In genomic region chr6:28336284-28337024, GRCh38 we compare ENCODE assay signal across 8 cellular contexts. TPM values are rescaled to one million over a fixed set of nuclear protein-coding genes. Genes with fewer than 3 reads are reported as not detected.
DNase-seq lines count a peak whose midpoint lies in the region; ATAC-seq, FAIRE-seq and TF ChIP-seq lines count a peak whose summit lies in the region.

No MANE protein-coding gene starts in this region.

- peak overlapping the region; percentile 89 for H2AFZ ChIP-seq in DND-41 (ENCODE audit: low read depth, low read length)

- H3K4me1 ChIP-seq in DND-41 (ENCODE audit: insufficient read depth, low read length) (peaks cover 41% of the 10 kb centered on the region), cardiac muscle cell (ENCODE audit: low read depth) (peaks cover 5% of the 10 kb centered on the region)

- DNase-seq in DND-41 (peak; percentile 61), NAMALWA (ENCODE audit: low spot score) (peak; percentile 61), WERI-Rb-1 (peak; percentile 28), cardiac muscle cell (ENCODE audit: low read depth in 1 of 2, low spot score in 1 of 2) (peak; percentile 55 to 58), retinal pigment epithelial cell (ENCODE audit: low read depth) (no peak), NCI-H1092 (lab: John Stamatoyannopoulos, UW) (no peak), urothelium cell line (ENCODE audit: low spot score) (no peak)

- peak; percentile 47 for ATAC-seq in DND-41 (ENCODE audit: insufficient read depth, low read depth)
- peak; percentile 36 for ATAC-seq in GM21423 (IDR thresholded peaks at IDR 0.05; ENCODE audit: unreplicated experiment)

- H3K4me2 ChIP-seq in DND-41 (ENCODE audit: insufficient read depth, low read length) = peak overlapping the region; percentile 68

- TF ChIP-seq CTCF in DND-41 (IDR thresholded peaks at IDR 0.05; ENCODE audit: borderline replicate concordance, extremely low read depth, low read length, poor library complexity, severe bottlenecking) (no peak), WERI-Rb-1 (IDR thresholded peaks at IDR 0.05; ENCODE audit: low read depth, low read length) (no peak), cardiac muscle cell (IDR thresholded peaks at IDR 0.05; ENCODE audit: low read depth, low read length) (no peak), retinal pigment epithelial cell (conservative IDR thresholded peaks at IDR 0.05; ENCODE audit: low read depth, low read length) (no peak)

- peaks cover 7% of the 10 kb centered on the region for H3K9me3 ChIP-seq in DND-41 (ENCODE audit: insufficient read depth, low read length, severe bottlenecking)
- H3K9me3 ChIP-seq in WERI-Rb-1 (ENCODE audit: severe bottlenecking) = no peaks in the 10 kb centered on the region
- no peaks in the 10 kb centered on the region for H3K9me3 ChIP-seq in cardiac muscle cell (ENCODE audit: low read depth)

- no peaks in the 10 kb centered on the region for H4K20me1 ChIP-seq in DND-41 (ENCODE audit: insufficient read depth, low read length)

- no peaks in the 10 kb centered on the region for H3K79me2 ChIP-seq in DND-41 (ENCODE audit: insufficient read depth, low read length)

- H3K27me3 ChIP-seq in DND-41 (ENCODE audit: insufficient read depth, low read length, poor library complexity) = no peaks in the 10 kb centered on the region
- no peaks in the 10 kb centered on the region for H3K27me3 ChIP-seq in WERI-Rb-1 (ENCODE audit: insufficient read depth, low read depth, severe bottlenecking)
- H3K27me3 ChIP-seq in cardiac muscle cell = no peaks in the 10 kb centered on the region

- FAIRE-seq in urothelium cell line (lab: Jason Lieb, UNC) = no peak

- H3K9ac ChIP-seq in DND-41 (ENCODE audit: low read depth, low read length) = peak overlapping the region; percentile 88

- H3K36me3 ChIP-seq in DND-41 (ENCODE audit: insufficient read depth, low read length) (no peaks in the 10 kb centered on the region), WERI-Rb-1 (peaks cover 5% of the 10 kb centered on the region; the same call in 1 of the 2 replicates), cardiac muscle cell (no peaks in the 10 kb centered on the region)

- H3K27ac ChIP-seq in DND-41 (ENCODE audit: low read length) (peak overlapping the region; percentile 90), WERI-Rb-1 (peak overlapping the region; percentile 99), cardiac muscle cell (peak overlapping the region; percentile 100)

- H3K4me3 ChIP-seq in DND-41 (ENCODE audit: low read depth in 1 of 2, low read length in 2 of 2) = peak overlapping the region; percentile 59 to 79
- peak overlapping the region; percentile 89 for H3K4me3 ChIP-seq in WERI-Rb-1 (ENCODE audit: low read depth, low read length)
- peak overlapping the region; percentile 73 for H3K4me3 ChIP-seq in cardiac muscle cell
- H3K4me3 ChIP-seq in retinal pigment epithelial cell (ENCODE audit: low read length) = peak overlapping the region; percentile 68

RNA-seq across cellular contexts. Expression of gene ZSCAN31, which starts 0.5 kb away (rescaled TPM):
- total RNA-seq in cardiac muscle cell = 5.0 and 8.1 TPM in 2 replicates
- 3.8 and 6.8 TPM in 2 replicates for polyA plus RNA-seq in cardiac muscle cell

RNA-seq across cellular contexts. Expression of gene ZKSCAN3, which starts 13.3 kb away (rescaled TPM):
- total RNA-seq in cardiac muscle cell = 11.2 and 13.3 TPM in 2 replicates
- polyA plus RNA-seq in cardiac muscle cell = 7.2 and 7.8 TPM in 2 replicates

RNA-seq across cellular contexts. Expression of gene PGBD1, which starts 55.1 kb away (rescaled TPM):
- total RNA-seq in cardiac muscle cell = 7.5 and 8.2 TPM in 2 replicates
- 6.0 and 8.2 TPM in 2 replicates for polyA plus RNA-seq in cardiac muscle cell

Comparison
In these comparisons a context has a peak if more than half of its experiments do, and no peak if none do; other contexts are left out.
1. DNase-seq: peak in DND-41 (single experiment), NAMALWA (single experiment), WERI-Rb-1 (single experiment) and cardiac muscle cell (2 of 2); none in retinal pigment epithelial cell (single experiment), NCI-H1092 (single experiment) and urothelium cell line (single experiment).
2. Peak in every context shown above with its lines, with median percentiles within 50 percentile points of each other: H3K27ac ChIP-seq and H3K4me3 ChIP-seq.